In genomic region chr1:101509370-101509769, GRCh38 we compare ENCODE assay signal across 15 cellular contexts.
DNase-seq lines count a peak whose midpoint lies in the region; ATAC-seq lines count a peak whose summit lies in the region.
"Had no signal": no experiment of that assay in that cellular context is flagged by ENCODE, and none has a peak within 500 bp of the region (broad histone marks: within the 10 kb centered on the region; RNA-seq: fewer than 3 reads in every experiment).

No MANE protein-coding gene starts in this region.

- DNase-seq in Right ventricle myocardium inferior (ENCODE audit: missing footprints) = no peak
- no peak for DNase-seq in left cardiac atrium
- peak; percentile 14 for DNase-seq in globus pallidus (ENCODE audit: low spot score)
- DNase-seq in myocyte (ENCODE audit: low read depth) = peak; percentile 45
- no peak for DNase-seq in NCI-H2081 treated with DMSO at 0.1 percent for 48 hours (lab: John Stamatoyannopoulos, UW)
- no peak for DNase-seq in GDM1 (lab: John Stamatoyannopoulos, UW)
- DNase-seq: COR-L47, EL, H9, MG63, NCI-H1092 had no signal

- ATAC-seq in Right ventricle myocardium inferior (peak; percentile 62), left cardiac atrium (no peak), GM18907 (IDR thresholded peaks at IDR 0.05; ENCODE audit: unreplicated experiment) (no peak)
- ATAC-seq: A549, Panc1, SK-N-SH treated with all-trans-retinoic acid at 6 μM for 48 hours had no signal

- intact Hi-C loops in Right ventricle myocardium inferior (cut with DNase I) (no loop called here), left cardiac atrium (cut with DNase I) (no loop called here)

Comparison
In these comparisons a context has a peak if more than half of its experiments do, and no peak if none do; other contexts are left out.
1. DNase-seq: peak in globus pallidus (single experiment) and myocyte (single experiment); none in Right ventricle myocardium inferior (single experiment), left cardiac atrium (single experiment), NCI-H2081 treated with DMSO at 0.1 percent for 48 hours (single experiment) and GDM1 (single experiment).